In genomic region chr6:77626431-77626830, GRCh38 we compare ENCODE assay signal across 24 cellular contexts. TPM values are rescaled to one million over a fixed set of nuclear protein-coding genes. Genes with fewer than 3 reads are reported as not detected.
"Had no signal": no experiment of that assay in that cellular context is flagged by ENCODE, and none has a peak within 500 bp of the region (broad histone marks: within the 10 kb centered on the region; RNA-seq: fewer than 3 reads in every experiment).

No MANE protein-coding gene starts in this region.

- H3K27ac ChIP-seq: coronary artery, esophagus muscularis mucosa, neural progenitor cell, parathyroid adenoma, prostate gland, sigmoid colon, skin epidermis, spleen, suprapubic skin had no signal

- ATAC-seq: left lobe of liver; naive thymus-derived CD4-positive, alpha-beta T cell; right cardiac atrium; stimulated activated memory B cell treated with anti-CD40 and anti-IgM and Interleukin-4, amounts not matched to agents 10 μg/mL and 1 μg/mL and 100 μg/mL, for 72 hours had no signal

- H3K9me3 ChIP-seq: esophagus muscularis mucosa, prostate gland, sigmoid colon, suprapubic skin had no signal

- DNase-seq: dermis blood vessel endothelial cell; effector memory CD4-positive, alpha-beta T cell; foreskin melanocyte; kidney; mesenchymal stem cell; midbrain; naive thymus-derived CD4-positive, alpha-beta T cell; right cardiac atrium; sigmoid colon; spleen; stimulated activated CD4-positive, alpha-beta T cell treated with anti-CD3 and anti-CD28 coated beads, Interleukin-4, amount 100 ng/mL, for 4 hours had no signal

- H3K27me3 ChIP-seq: esophagus muscularis mucosa, neural progenitor cell, sigmoid colon, spleen, suprapubic skin had no signal

- H3K36me3 ChIP-seq: esophagus muscularis mucosa, neural progenitor cell, prostate gland, sigmoid colon, spleen, suprapubic skin had no signal

- H3K4me3 ChIP-seq: coronary artery, esophagus muscularis mucosa, neural progenitor cell, prostate gland, sigmoid colon, skin epidermis, spleen, suprapubic skin had no signal

- H3K4me1 ChIP-seq: esophagus muscularis mucosa, neural progenitor cell, parathyroid adenoma, prostate gland, sigmoid colon, spleen, suprapubic skin had no signal

RNA-seq across cellular contexts. Expression of gene MEI4, which starts 26.4 kb away (rescaled TPM):
- total RNA-seq: dermis blood vessel endothelial cell, endothelial cell of umbilical vein, fibroblast of lung, lung microvascular endothelial cell, osteoblast, sigmoid colon had no signal
